In the genomic region with DNA sequence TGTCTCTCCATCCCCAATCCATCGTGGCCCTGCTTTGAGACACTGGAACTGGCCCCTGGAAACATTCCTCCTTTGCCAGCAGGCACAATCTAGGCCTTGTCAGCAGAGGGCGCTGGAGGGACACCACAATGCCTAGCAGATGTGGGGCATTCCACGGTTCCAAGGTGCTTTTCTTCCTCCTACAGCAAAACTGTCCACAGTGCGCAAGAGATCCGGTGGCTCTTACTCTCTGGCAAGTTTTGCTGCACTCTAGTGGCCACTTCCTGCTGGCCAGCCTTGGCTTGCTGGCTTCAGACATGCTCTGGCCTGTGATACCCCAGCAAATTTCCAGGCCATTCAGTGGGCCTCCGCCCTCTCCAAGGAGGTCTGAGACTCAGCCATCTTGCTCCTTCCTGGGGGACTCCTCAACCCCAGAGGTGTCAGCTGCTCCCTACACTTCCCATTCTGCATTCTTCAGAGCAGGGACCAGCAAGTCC, we compare ENCODE assay signal across 8 cellular contexts. TPM values are rescaled to one million over a fixed set of nuclear protein-coding genes. Genes with fewer than 3 reads are reported as not detected.
DNase-seq lines count a peak whose midpoint lies in the region; ATAC-seq and TF ChIP-seq lines count a peak whose summit lies in the region.

No MANE protein-coding gene starts in this region.

- no peaks in the 10 kb centered on the region for H3K36me3 ChIP-seq in ovary
- H3K36me3 ChIP-seq in tibial nerve: peaks cover 0 to 16% (median 0%) of the 10 kb centered on the region in 3 donors

- H3K4me1 ChIP-seq in ovary (ENCODE audit: insufficient read depth) (no peaks in the 10 kb centered on the region), tibial nerve (no peaks in the 10 kb centered on the region)

- no peak for TF ChIP-seq POLR2A in ovary (IDR thresholded peaks at IDR 0.05)
- TF ChIP-seq POLR2A in tibial nerve (IDR thresholded peaks at IDR 0.05): no peak

- DNase-seq in NCI-H1092 treated with DMSO at 0.1 percent for 48 hours (lab: John Stamatoyannopoulos, UW) (peak; percentile 83), SK-N-DZ (ENCODE audit: low spot score) (peak; percentile 93), globus pallidus (ENCODE audit: low spot score) (peak; percentile 76), ovary (peak; percentile 84 to 90 (median 85)), tibial nerve (ENCODE audit: low spot score in 2 of 2) (peak; percentile 80 to 92)
- DNase-seq in activated naive CD4-positive, alpha-beta T cell treated with Interleukin-2 at 50 U/mL for 16 hours: peak; percentile 84

- H3K27ac ChIP-seq in 22Rv1: no peak overlapping the region
- H3K27ac ChIP-seq in ovary: no peak overlapping the region
- H3K27ac ChIP-seq in tibial nerve: no peak overlapping the region

- no peak overlapping the region for H3K4me3 ChIP-seq in ovary
- no peak overlapping the region for H3K4me3 ChIP-seq in tibial nerve

- WGBS in ovary, 3 donors: 16 to 20% (median 18%) methylated on average over 6 of the region's 6 CpGs
- 16 to 18% methylated on average over 6 of the region's 6 CpGs for WGBS in tibial nerve, 2 donors

- TF ChIP-seq EP300 in ovary (IDR thresholded peaks at IDR 0.05) (no peak), tibial nerve (IDR thresholded peaks at IDR 0.05) (peak in 1 of 2 donors; percentile 50)

- H3K9me3 ChIP-seq in ovary (no peaks in the 10 kb centered on the region), tibial nerve (peaks cover 0 to 10% (median 0%) of the 10 kb centered on the region in 4 donors)

- TF ChIP-seq CTCF in 22Rv1 (IDR thresholded peaks at IDR 0.05) (peak; percentile 98), ovary (IDR thresholded peaks at IDR 0.05) (peak; percentile 84 to 89 (median 86)), tibial nerve (IDR thresholded peaks at IDR 0.05) (peak; percentile 82 to 94 (median 87))

- intact Hi-C loops in ovary (cut with DNase I): loop anchor here (2.0 to 5.0 kb wide), 2 partner anchors 138 kb away; no protein-coding TSS in a partner anchor

- ATAC-seq in GM18867 (IDR thresholded peaks at IDR 0.05; ENCODE audit: unreplicated experiment): peak; percentile 50

- H3K27me3 ChIP-seq in ovary (no peaks in the 10 kb centered on the region), tibial nerve (no peaks in the 10 kb centered on the region)

RNA-seq across cellular contexts. Expression of gene RBM4B, which starts 17.1 kb away (rescaled TPM):
- 56.1 and 58.2 TPM in 2 replicates for polyA plus RNA-seq in SK-N-DZ (2014; cell fraction: cytosol; rRNA removed)
- polyA plus RNA-seq in SK-N-DZ (2014; cell fraction: nucleus; rRNA removed): 101 and 117 TPM in 2 replicates
- total RNA-seq in ovary (10 to 100 TPM; 16.1 to 34.4 (median 27.6) TPM), tibial nerve (10 to 100 TPM in 3 of 4 donors, 1 to 10 TPM in 1; 7.1 to 15.9 (median 12.2) TPM)
- 10 to 100 TPM; 33.8 to 46.2 TPM for polyA plus RNA-seq in ovary

RNA-seq across cellular contexts. Expression of gene SPTBN2, which starts 34.2 kb away (rescaled TPM):
- polyA plus RNA-seq in SK-N-DZ (2014; cell fraction: cytosol; rRNA removed): 56.3 and 63.2 TPM in 2 replicates
- 162 and 168 TPM in 2 replicates for polyA plus RNA-seq in SK-N-DZ (2014; cell fraction: nucleus; rRNA removed)
- 10 to 100 TPM in 3 of 7 donors, 1 to 10 TPM in 4; 1.5 to 26.9 (median 8.8) TPM for total RNA-seq in ovary
- polyA plus RNA-seq in ovary: 1 to 10 TPM; 1.4 to 1.9 TPM
- total RNA-seq in tibial nerve: 10 to 100 TPM in 2 of 4 donors, 1 to 10 TPM in 2; 3.1 to 18.3 (median 8.5) TPM

RNA-seq across cellular contexts. Expression of gene RBM4, which starts 56.3 kb away (rescaled TPM):
- polyA plus RNA-seq in SK-N-DZ (2014; cell fraction: cytosol; rRNA removed): 251 and 299 TPM in 2 replicates
- polyA plus RNA-seq in SK-N-DZ (2014; cell fraction: nucleus; rRNA removed): 126 and 151 TPM in 2 replicates
- total RNA-seq in ovary: 100 to 1,000 TPM in 5 of 7 donors, 10 to 100 TPM in 2; 64.0 to 142 (median 121) TPM
- 100 to 1,000 TPM; 117 to 177 TPM for polyA plus RNA-seq in ovary
- 10 to 100 TPM; 53.5 to 83.9 (median 57.2) TPM for total RNA-seq in tibial nerve
